18 cellular contexts compared by ENCODE assay signal in the genomic region with DNA sequence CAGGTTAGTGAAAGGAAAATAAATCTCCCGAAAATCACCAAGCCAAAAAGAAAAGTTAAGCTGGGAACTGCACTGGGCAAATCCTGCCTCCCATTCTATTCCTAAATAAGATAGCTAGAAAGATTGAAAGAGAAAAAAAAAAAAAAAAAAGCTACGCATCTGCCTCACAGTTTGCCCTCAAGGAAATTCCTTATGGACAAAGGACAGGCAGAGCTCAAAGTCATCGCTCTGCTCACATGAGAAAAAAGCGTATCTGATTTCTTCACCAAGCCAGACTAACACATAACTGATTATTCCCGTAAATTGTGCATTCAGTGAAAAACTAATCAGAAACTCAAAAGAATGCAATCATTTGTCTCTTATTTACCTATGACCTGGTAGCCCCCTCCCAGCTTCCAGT. TPM values are rescaled to one million over a fixed set of nuclear protein-coding genes. Genes with fewer than 3 reads are reported as not detected.
DNase-seq lines count a peak whose midpoint lies in the region; ATAC-seq and TF ChIP-seq lines count a peak whose summit lies in the region.
"Had no signal": no experiment of that assay in that cellular context is flagged by ENCODE, and none has a peak within 500 bp of the region (broad histone marks: within the 10 kb centered on the region; RNA-seq: fewer than 3 reads in every experiment).

No MANE protein-coding gene starts in this region.

- TF ChIP-seq CTCF in adrenal gland (IDR thresholded peaks at IDR 0.05) (no peak), natural killer cell (IDR thresholded peaks at IDR 0.05) (no peak)

- H3K4me1 ChIP-seq in trophoblast cell (ENCODE audit: control insufficient read depth in 1 of 2, insufficient read depth in 2 of 2, low read length in 2 of 2): peaks cover 0 to 3% of the 10 kb centered on the region in 2 experiments
- peaks cover 0 to 17% of the 10 kb centered on the region in 2 donors for H3K4me1 ChIP-seq in adrenal gland (replicated peaks in 1 of 2)
- H3K4me1 ChIP-seq: BLaER1 had no signal

- H4K8ac ChIP-seq in trophoblast cell (ENCODE audit: low read depth, low read length): no peak overlapping the region

- no peak overlapping the region for H3K23ac ChIP-seq in trophoblast cell (ENCODE audit: low read length)

- ATAC-seq in HG03039 (IDR thresholded peaks at IDR 0.05; ENCODE audit: unreplicated experiment) (no peak), natural killer cell (no peak)
- ATAC-seq: CD8-positive, alpha-beta T cell had no signal

- no peak overlapping the region for H3K4ac ChIP-seq in trophoblast cell (ENCODE audit: low read depth, low read length)

- H2BK120ac ChIP-seq in trophoblast cell (ENCODE audit: insufficient read depth, low read length, poor library complexity): no peak overlapping the region

- H3K9me3 Mint-ChIP-seq in activated T-cell treated with anti-CD3 and anti-CD28 coated beads, Interleukin-2, amount 50 U/mL, for 24 hours: no peaks in the 10 kb centered on the region
- no peaks in the 10 kb centered on the region for H3K9me3 Mint-ChIP-seq in natural killer cell
- H3K9me3 Mint-ChIP-seq: CD8-positive, alpha-beta T cell had no signal

- no peak for TF ChIP-seq POLR2A in adrenal gland (IDR thresholded peaks at IDR 0.05)

- no peaks in the 10 kb centered on the region for H3K9me3 ChIP-seq in SK-N-MC (ENCODE audit: low read depth, low read length)
- H3K9me3 ChIP-seq in trophoblast cell (ENCODE audit: insufficient read depth, low read depth, low read length): no peaks in the 10 kb centered on the region
- no peaks in the 10 kb centered on the region for H3K9me3 ChIP-seq in adrenal gland (replicated peaks in 1 of 3)
- H3K9me3 ChIP-seq: BLaER1, MG63 had no signal

- H2AFZ ChIP-seq in trophoblast cell (ENCODE audit: insufficient read depth, low read length, poor library complexity): no peak overlapping the region

- H2BK12ac ChIP-seq in trophoblast cell (ENCODE audit: low read length): no peak overlapping the region

- no peak overlapping the region for H2AK5ac ChIP-seq in trophoblast cell (ENCODE audit: low read length)

- DNase-seq in activated T-cell treated with anti-CD3 and anti-CD28 coated beads, Interleukin-2, amount 50 U/mL, for 24 hours: no peak
- DNase-seq in activated T-cell treated with anti-CD3 and anti-CD28 coated beads, Interleukin-2, amount 50 U/mL, for 48 hours: no peak
- DNase-seq in SK-N-MC (ENCODE audit: low read depth, low spot score): no peak
- DNase-seq in foreskin melanocyte: peak; percentile 91
- peak; percentile 26 to 84 for DNase-seq in trophoblast cell
- DNase-seq in adrenal gland: no peak
- DNase-seq in natural killer cell: no peak
- DNase-seq: CD8-positive, alpha-beta T cell; DND-41; GF-D8; H7; Karpas-422; MG63; NCI-H1092; NCI-H146; NCI-H524 treated with DMSO at 0.1 percent for 48 hours had no signal

- H3K27me3 ChIP-seq in trophoblast cell (ENCODE audit: insufficient read depth, low read length) (no peaks in the 10 kb centered on the region), adrenal gland (no peaks in the 10 kb centered on the region)
- H3K27me3 ChIP-seq: BLaER1, MG63 had no signal

- H3K14ac ChIP-seq in trophoblast cell (ENCODE audit: low read length): no peak overlapping the region

- peaks cover 2% of the 10 kb centered on the region for H3K79me2 ChIP-seq in trophoblast cell (ENCODE audit: control insufficient read depth, insufficient read depth, low read length, poor library complexity)

- H3K18ac ChIP-seq in trophoblast cell (ENCODE audit: low read length): no peak overlapping the region

- no peaks in the 10 kb centered on the region for H3K27me3 Mint-ChIP-seq in activated T-cell treated with anti-CD3 and anti-CD28 coated beads, Interleukin-2, amount 50 U/mL, for 24 hours
- H3K27me3 Mint-ChIP-seq in natural killer cell (ENCODE audit: low read depth in 2 of 2): no peaks in the 10 kb centered on the region

- peak overlapping the region; percentile 47 for H3K27ac Mint-ChIP-seq in activated T-cell treated with anti-CD3 and anti-CD28 coated beads, Interleukin-2, amount 50 U/mL, for 24 hours
- H3K27ac Mint-ChIP-seq in natural killer cell: peak overlapping the region in 1 of 2 donors; percentile 49
- H3K27ac Mint-ChIP-seq: CD8-positive, alpha-beta T cell had no signal

- H2BK5ac ChIP-seq in trophoblast cell (ENCODE audit: low read depth, low read length, poor library complexity): no peak overlapping the region

- H3K79me1 ChIP-seq in trophoblast cell (ENCODE audit: low read length): no peaks in the 10 kb centered on the region

- H3K4me1 Mint-ChIP-seq in activated T-cell treated with anti-CD3 and anti-CD28 coated beads, Interleukin-2, amount 50 U/mL, for 24 hours (ENCODE audit: low read depth): peaks cover 32% of the 10 kb centered on the region
- peaks cover 32 to 38% of the 10 kb centered on the region in 2 donors for H3K4me1 Mint-ChIP-seq in natural killer cell

- H3K4me3 ChIP-seq in SK-N-MC (no peak overlapping the region), trophoblast cell (ENCODE audit: low read depth, low read length) (no peak overlapping the region), adrenal gland (no peak overlapping the region)
- H3K4me3 ChIP-seq: BLaER1, MG63 had no signal

- H3K36me3 ChIP-seq in SK-N-MC (ENCODE audit: insufficient read depth, low read length): peaks cover 70% of the 10 kb centered on the region
- H3K36me3 ChIP-seq in trophoblast cell (ENCODE audit: control insufficient read depth in 1 of 2, insufficient read depth in 2 of 2, low read length in 2 of 2): peaks cover 16 to 20% of the 10 kb centered on the region in 2 experiments
- H3K36me3 ChIP-seq in adrenal gland (replicated peaks in 1 of 2): peaks cover 0 to 25% of the 10 kb centered on the region in 2 donors

- H3K4me2 ChIP-seq in trophoblast cell (ENCODE audit: low read length): no peak overlapping the region
- H3K4me2 ChIP-seq: BLaER1 had no signal

- H3K4me3 Mint-ChIP-seq in activated T-cell treated with anti-CD3 and anti-CD28 coated beads, Interleukin-2, amount 50 U/mL, for 24 hours: no peak overlapping the region
- H3K4me3 Mint-ChIP-seq in natural killer cell: no peak overlapping the region
- H3K4me3 Mint-ChIP-seq: CD8-positive, alpha-beta T cell had no signal

- intact Hi-C loops in adrenal gland (cut with DNase I) (no loop called here), natural killer cell (cut with micrococcal nuclease) (no loop called here)

- H3K9ac ChIP-seq in SK-N-MC (ENCODE audit: insufficient read length): no peak overlapping the region
- no peak overlapping the region for H3K9ac ChIP-seq in trophoblast cell (ENCODE audit: low read length)
- H3K9ac ChIP-seq: BLaER1 had no signal

- peaks cover 94% of the 10 kb centered on the region for H3K36me3 Mint-ChIP-seq in activated T-cell treated with anti-CD3 and anti-CD28 coated beads, Interleukin-2, amount 50 U/mL, for 24 hours (ENCODE audit: low read depth)
- no peaks in the 10 kb centered on the region for H3K36me3 Mint-ChIP-seq in natural killer cell

- peak overlapping the region; percentile 26; the same call in 1 of the 2 replicates for H3K27ac ChIP-seq in SK-N-MC
- peak overlapping the region; percentile 41 for H3K27ac ChIP-seq in trophoblast cell (ENCODE audit: low read depth, low read length)
- H3K27ac ChIP-seq in adrenal gland: no peak overlapping the region
- H3K27ac ChIP-seq: BLaER1 had no signal

- WGBS in trophoblast cell (ENCODE audit: extremely low coverage, insufficient coverage, insufficient read length): no CpG with 5 or more reads among the region's 5 CpGs
- 79 to 97% (median 87%) methylated on average over 5 of the region's 5 CpGs for WGBS in adrenal gland, 4 donors

- no peak overlapping the region for H4K12ac ChIP-seq in trophoblast cell (ENCODE audit: low read depth, low read length)

- H4K91ac ChIP-seq in trophoblast cell (ENCODE audit: low read depth, low read length): no peak overlapping the region

RNA-seq across cellular contexts. Expression of gene PUM2, which starts 50.0 kb away (rescaled TPM):
- 48.9 and 50.0 TPM in 2 replicates for polyA plus RNA-seq in trophoblast cell (2013)
- total RNA-seq in adrenal gland: 100 to 1,000 TPM in 1 of 8 donors, 10 to 100 TPM in 7; 40.4 to 105 (median 61.3) TPM
- 10 to 100 TPM; 25.5 to 53.7 (median 36.3) TPM for polyA plus RNA-seq in adrenal gland
- 100 to 1,000 TPM; 115 to 157 (median 130) TPM for total RNA-seq in natural killer cell

Comparison
In these comparisons a context has a peak if more than half of its experiments do, and no peak if none do; other contexts are left out.
1. DNase-seq: peak in foreskin melanocyte (single experiment) and trophoblast cell (2 of 2); none in activated T-cell treated with anti-CD3 and anti-CD28 coated beads, Interleukin-2, amount 50 U/mL, for 24 hours (single experiment), activated T-cell treated with anti-CD3 and anti-CD28 coated beads, Interleukin-2, amount 50 U/mL, for 48 hours (0 of 2), SK-N-MC (single experiment), adrenal gland (0 of 7) and natural killer cell (single experiment).
2. H3K27ac ChIP-seq: peak in SK-N-MC (single experiment) and trophoblast cell (single experiment); none in adrenal gland (0 of 5).